Comparison of ENCODE assay signal across 24 cellular contexts in the genomic region with DNA sequence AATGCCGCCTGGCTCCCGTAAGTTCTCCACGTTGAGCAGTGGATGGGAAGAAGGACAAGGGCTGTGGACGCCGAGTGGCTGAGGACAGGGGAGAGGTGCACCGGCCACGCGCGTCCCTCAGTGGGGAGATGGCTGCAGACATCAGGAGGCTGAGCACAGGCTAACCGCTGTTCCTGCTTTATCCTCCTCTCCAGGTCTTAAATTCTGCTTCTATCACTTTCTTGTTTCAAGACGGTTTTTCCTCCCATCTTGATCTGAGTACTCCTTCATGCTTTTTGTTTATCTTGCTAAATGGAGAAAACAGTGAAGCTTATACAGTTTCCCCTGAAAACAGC. TPM values are rescaled to one million over a fixed set of nuclear protein-coding genes. Genes with fewer than 3 reads are reported as not detected.
"Had no signal": no experiment of that assay in that cellular context is flagged by ENCODE, and none has a peak within 500 bp of the region (broad histone marks: within the 10 kb centered on the region; RNA-seq: fewer than 3 reads in every experiment).

No MANE protein-coding gene starts in this region.

- H3K27me3 ChIP-seq: SJCRH30 had no signal

- H3K9me3 ChIP-seq: SJCRH30 had no signal

- H3K9ac ChIP-seq: KMS-11 had no signal

- ATAC-seq: HepG2, K562, Right ventricle myocardium inferior, SK-N-SH treated with all-trans-retinoic acid at 6 μM for 48 hours had no signal

- H3K36me3 ChIP-seq: SJCRH30 had no signal

- H3K4me3 ChIP-seq: K562, SJCRH30 had no signal

- H3K27ac ChIP-seq: KMS-11, SJCRH30 had no signal

- DNase-seq: Kasumi-1, MM.1S, NCI-H1092 treated with DMSO at 0.1 percent for 48 hours, NCI-H1436, NCI-H187, NCI-H2029, NCI-H2081 treated with DMSO at 0.1 percent for 48 hours, NCI-H2171, NCI-H226, NCI-H446, NCI-H510A, NCI-H524 treated with DMSO at 0.1 percent for 48 hours, NCI-H69, NCI-H774, SHP77 treated with DMSO at 0.1 percent for 48 hours, SJCRH30 had no signal

RNA-seq across cellular contexts. Expression of a gene that starts 42.1 kb away (rescaled TPM):
- total RNA-seq: HT1080, M059J, Right ventricle myocardium inferior, SJCRH30 had no signal
- polyA plus RNA-seq: HepG2, IgD-negative memory B cell had no signal
